In genomic region chr18:48676756-48677368, GRCh38 we compare ENCODE assay signal across 8 cellular contexts.
DNase-seq lines count a peak whose midpoint lies in the region; ATAC-seq and TF ChIP-seq lines count a peak whose summit lies in the region.

No MANE protein-coding gene starts in this region.

- no peak overlapping the region for H3K9ac ChIP-seq in OCI-LY1 (ENCODE audit: low read length)
- no peak overlapping the region for H3K9ac ChIP-seq in neural progenitor cell

- peak; percentile 84 for DNase-seq in ELF-1 (ENCODE audit: low read depth, low spot score)
- DNase-seq in activated T-helper 1 cell treated with Interleukin-2 at 50 U/mL for 16 hours (ENCODE audit: low read depth), result peak; percentile 36
- DNase-seq in fibroblast of peridontal ligament (ENCODE audit: extremely low read depth), result peak; percentile 53
- DNase-seq in neural progenitor cell (ENCODE audit: low spot score), result peak; percentile 92
- DNase-seq in substantia nigra (lab: John Stamatoyannopoulos, UW), result peak in 42 of 49 donors; percentile 12 to 82 (median 57)

- peak; percentile 93 for TF ChIP-seq CTCF in OCI-LY1 (IDR thresholded peaks at IDR 0.05; ENCODE audit: low read length)
- TF ChIP-seq CTCF in neural progenitor cell (IDR thresholded peaks at IDR 0.05), result peak; percentile 94

- H3K4me3 ChIP-seq in OCI-LY1 (ENCODE audit: low read depth, low read length, poor library complexity, severe bottlenecking), result no peak overlapping the region
- no peak overlapping the region for H3K4me3 ChIP-seq in neural progenitor cell

- no peaks in the 10 kb centered on the region for H3K27me3 ChIP-seq in OCI-LY1 (ENCODE audit: insufficient read depth, low read length)
- no peaks in the 10 kb centered on the region for H3K27me3 ChIP-seq in neural progenitor cell

- H3K27me3 Mint-ChIP-seq in neural progenitor cell (ENCODE audit: insufficient read depth, low read depth), result peaks cover 8% of the 10 kb centered on the region

- no peak overlapping the region for H3K4me3 Mint-ChIP-seq in neural progenitor cell

- H3F3A ChIP-seq in OCI-LY1 (ENCODE audit: insufficient read depth, low read length) (no peaks in the 10 kb centered on the region), neural progenitor cell (ENCODE audit: low read depth) (peaks cover 14% of the 10 kb centered on the region)

- H3K9me3 ChIP-seq in OCI-LY1 (ENCODE audit: low read length) (no peaks in the 10 kb centered on the region), neural progenitor cell (ENCODE audit: low read depth) (no peaks in the 10 kb centered on the region)

- H3K27ac Mint-ChIP-seq in neural progenitor cell, result no peak overlapping the region

- no peaks in the 10 kb centered on the region for H3K9me3 Mint-ChIP-seq in neural progenitor cell

- no peaks in the 10 kb centered on the region for H3K9me2 ChIP-seq in OCI-LY1 (ENCODE audit: low read depth, low read length)

- H3K36me3 Mint-ChIP-seq in neural progenitor cell, result no peaks in the 10 kb centered on the region

- H2AFZ ChIP-seq in OCI-LY1 (ENCODE audit: low read length), result no peak overlapping the region
- H2AFZ ChIP-seq in neural progenitor cell (replicated peaks), result no peak overlapping the region

- H3K36me3 ChIP-seq in OCI-LY1 (ENCODE audit: insufficient read depth, low read length) (no peaks in the 10 kb centered on the region), neural progenitor cell (no peaks in the 10 kb centered on the region)

- ATAC-seq in HG02885 (IDR thresholded peaks at IDR 0.05; ENCODE audit: poor library complexity, unreplicated experiment), result peak; percentile 47
- no peak for ATAC-seq in GM18858 (IDR thresholded peaks at IDR 0.05; ENCODE audit: unreplicated experiment)

- H3K79me2 ChIP-seq in OCI-LY1 (ENCODE audit: insufficient read depth, low read length) (no peaks in the 10 kb centered on the region), neural progenitor cell (ENCODE audit: low read depth) (no peaks in the 10 kb centered on the region)

- H3K4me1 Mint-ChIP-seq in neural progenitor cell, result peaks cover 31% of the 10 kb centered on the region

- H3K4me2 ChIP-seq in OCI-LY1 (ENCODE audit: low read length) (no peak overlapping the region), neural progenitor cell (no peak overlapping the region)

- H3K4me1 ChIP-seq in OCI-LY1 (ENCODE audit: insufficient read depth, low read length, severe bottlenecking) (peaks cover 6% of the 10 kb centered on the region), neural progenitor cell (peaks cover 20% of the 10 kb centered on the region)

- H4K20me1 ChIP-seq in OCI-LY1 (ENCODE audit: insufficient read depth, low read length) (no peaks in the 10 kb centered on the region), neural progenitor cell (ENCODE audit: low read depth) (no peaks in the 10 kb centered on the region)

- H3K27ac ChIP-seq in OCI-LY1 (ENCODE audit: low read depth, low read length, poor library complexity, severe bottlenecking), result no peak overlapping the region
- H3K27ac ChIP-seq in neural progenitor cell, result no peak overlapping the region
- H3K27ac ChIP-seq in substantia nigra (ENCODE audit: low read depth, low read length, poor library complexity, severe bottlenecking), result peak overlapping the region; percentile 14

Comparison
In these comparisons a context has a peak if more than half of its experiments do, and no peak if none do; other contexts are left out.
1. DNase-seq: peak in every context shown above with its lines; median percentile 92 in neural progenitor cell; 84 in ELF-1; 57 in substantia nigra; 53 in fibroblast of peridontal ligament; 36 in activated T-helper 1 cell treated with Interleukin-2 at 50 U/mL for 16 hours.